ENCODE assay signal across 8 cellular contexts in genomic region chr17:50346313-50347086, GRCh38. TPM values are rescaled to one million over a fixed set of nuclear protein-coding genes. Genes with fewer than 3 reads are reported as not detected.
DNase-seq lines count a peak whose midpoint lies in the region; ATAC-seq and TF ChIP-seq lines count a peak whose summit lies in the region.

No MANE protein-coding gene starts in this region.

- 0 to 1% methylated on average over 48 to 55 of the region's 55 CpGs for WGBS in mesodermal cell (ENCODE audit: insufficient coverage in 2 of 2), 2 experiments

- H3K9me3 ChIP-seq in mesodermal cell (ENCODE audit: control insufficient read depth, low read length) = no peaks in the 10 kb centered on the region

- TF ChIP-seq CTCF in C4-2B (conservative IDR thresholded peaks at IDR 0.05) = no peak
- no peak for TF ChIP-seq CTCF in VCaP (conservative IDR thresholded peaks at IDR 0.05)
- TF ChIP-seq CTCF in dorsolateral prefrontal cortex (IDR thresholded peaks at IDR 0.05 in 54 of 56, conservative IDR thresholded peaks at IDR 0.05 in 2 of 56; ENCODE audit: low read depth in 1 of 56, partially characterized antibody in 56 of 56) = no peak

- peak; percentile 47 for DNase-seq in GM19240 (ENCODE audit: insufficient read length, low spot score)
- DNase-seq in dorsolateral prefrontal cortex = peak in 1 of 10 donors; percentile 37
- DNase-seq in stimulated activated CD8-positive, alpha-beta memory T cell treated with anti-CD3 and anti-CD28 coated beads, Interleukin-4, amount 100 ng/mL, for 48 hours = peak; percentile 70
- no peak for DNase-seq in NCI-H2081 treated with DMSO at 0.1 percent for 48 hours (lab: John Stamatoyannopoulos, UW)

- peaks cover 5% of the 10 kb centered on the region for H3K36me3 ChIP-seq in mesodermal cell (ENCODE audit: control insufficient read depth, insufficient read depth, low read length)

- peaks cover 20% of the 10 kb centered on the region for H3K4me1 ChIP-seq in mesodermal cell (ENCODE audit: control insufficient read depth, insufficient read depth, low read length, poor library complexity, severe bottlenecking)

- peak overlapping the region; percentile 64 to 94 (median 82) for H3K4me3 ChIP-seq in dorsolateral prefrontal cortex
- peak overlapping the region; percentile 77 for H3K4me3 ChIP-seq in mesodermal cell (ENCODE audit: extremely low read depth, insufficient read depth, low read length, poor library complexity, severe bottlenecking)

- H3K27ac ChIP-seq in C4-2B = peak overlapping the region; percentile 82
- peak overlapping the region; percentile 93 for H3K27ac ChIP-seq in VCaP
- peak overlapping the region in 19 of 59 donors; percentile 10 to 80 (median 50) for H3K27ac ChIP-seq in dorsolateral prefrontal cortex
- H3K27ac ChIP-seq in mesodermal cell (ENCODE audit: low read depth, low read length, severe bottlenecking) = no peak overlapping the region

- H3K27me3 ChIP-seq in dorsolateral prefrontal cortex = no peaks in the 10 kb centered on the region

- peak; percentile 51 for ATAC-seq in HG03342 (IDR thresholded peaks at IDR 0.05; ENCODE audit: unreplicated experiment)

- intact Hi-C loops in dorsolateral prefrontal cortex (cut with DNase I) = no loop called here

RNA-seq across cellular contexts. Expression of gene XYLT2, which starts 0.6 kb away (rescaled TPM):
- total RNA-seq in dorsolateral prefrontal cortex = 10 to 100 TPM; 13.3 to 28.9 (median 19.3) TPM
- 26.5 TPM for polyA plus RNA-seq in mesodermal cell (2013, experiment 1 of 2)
- 22.4 TPM for polyA plus RNA-seq in mesodermal cell (2013, experiment 2 of 2)

RNA-seq across cellular contexts. Expression of gene MRPL27, which starts 26.5 kb away (rescaled TPM):
- 10 to 100 TPM; 38.9 to 85.2 (median 61.6) TPM for total RNA-seq in dorsolateral prefrontal cortex
- polyA plus RNA-seq in mesodermal cell (2013, experiment 1 of 2) = 67.5 TPM
- polyA plus RNA-seq in mesodermal cell (2013, experiment 2 of 2) = 54.7 TPM

RNA-seq across cellular contexts. Expression of gene EME1, which starts 26.5 kb away (rescaled TPM):
- 1 to 10 TPM in 73 of 120 experiments, under 1 TPM in 36, not detected in 11; 0.19 to 4.9 (median 1.3) TPM for total RNA-seq in dorsolateral prefrontal cortex
- 16.4 TPM for polyA plus RNA-seq in mesodermal cell (2013, experiment 1 of 2)
- polyA plus RNA-seq in mesodermal cell (2013, experiment 2 of 2) = 17.3 TPM

RNA-seq across cellular contexts. Expression of gene LRRC59, which starts 50.8 kb away (rescaled TPM):
- total RNA-seq in dorsolateral prefrontal cortex = 10 to 100 TPM; 26.1 to 54.3 (median 38.0) TPM
- polyA plus RNA-seq in mesodermal cell (2013, experiment 1 of 2) = 135 TPM
- 124 TPM for polyA plus RNA-seq in mesodermal cell (2013, experiment 2 of 2)
